In genomic region chr11:35539781-35540281, GRCh38 we compare ENCODE assay signal across 14 cellular contexts. TPM values are rescaled to one million over a fixed set of nuclear protein-coding genes. Genes with fewer than 3 reads are reported as not detected.
A peak's percentile ranks its signal among the peaks of the same experiment; 100 is the strongest.
DNase-seq lines count a peak whose midpoint lies in the region; ATAC-seq and TF ChIP-seq lines count a peak whose summit lies in the region.
"Had no signal": no experiment of that assay in that cellular context is flagged by ENCODE, and none has a peak within 500 bp of the region (broad histone marks: within the 10 kb centered on the region; RNA-seq: fewer than 3 reads in every experiment).

No MANE protein-coding gene starts in this region.

- WGBS in heart left ventricle, 4 donors, result 37 to 65% (median 47%) methylated on average over 7 of the region's 7 CpGs
- 57 to 72% (median 58%) methylated on average over 7 of the region's 7 CpGs for WGBS in psoas muscle, 3 donors
- WGBS in endodermal cell (ENCODE audit: insufficient coverage in 1 of 2, insufficient read length in 1 of 2), 2 experiments, result 86 to 88% methylated on average over 5 to 7 of the region's 7 CpGs

- no peak overlapping the region for H3K9ac ChIP-seq in endodermal cell (ENCODE audit: extremely low read depth, low read length, poor library complexity, severe bottlenecking)
- H3K9ac ChIP-seq: KMS-11 had no signal

- no peak for TF ChIP-seq CTCF in heart left ventricle (IDR thresholded peaks at IDR 0.05)
- TF ChIP-seq CTCF in psoas muscle (IDR thresholded peaks at IDR 0.05), result no peak
- no peak for TF ChIP-seq CTCF in endodermal cell (conservative IDR thresholded peaks at IDR 0.05)
- TF ChIP-seq CTCF in GM10248 (IDR thresholded peaks at IDR 0.05; ENCODE audit: control extremely low read depth, extremely low read depth, low read depth, missing control alignments), result no peak

- H3K4me1 ChIP-seq in heart left ventricle (peaks cover 0 to 31% (median 9%) of the 10 kb centered on the region in 12 donors), psoas muscle (no peaks in the 10 kb centered on the region), endodermal cell (ENCODE audit: control insufficient read depth, insufficient read depth, low read length) (peaks cover 27% of the 10 kb centered on the region)
- H3K4me1 ChIP-seq: prostate gland had no signal

- H3K27me3 ChIP-seq in heart left ventricle, result no peaks in the 10 kb centered on the region
- peaks cover 0 to 3% (median 0%) of the 10 kb centered on the region in 3 donors for H3K27me3 ChIP-seq in psoas muscle (ENCODE audit: insufficient read depth in 3 of 3, low read length in 2 of 3)
- H3K27me3 ChIP-seq in endodermal cell (ENCODE audit: control insufficient read depth, insufficient read depth, low read length, poor library complexity, severe bottlenecking), result no peaks in the 10 kb centered on the region

- no peak overlapping the region for H3K4me3 Mint-ChIP-seq in endodermal cell
- H3K4me3 Mint-ChIP-seq: CD8-positive, alpha-beta T cell; T-cell had no signal

- H3K36me3 Mint-ChIP-seq in endodermal cell (ENCODE audit: low read depth), result no peaks in the 10 kb centered on the region
- H3K36me3 Mint-ChIP-seq: CD8-positive, alpha-beta T cell; T-cell had no signal

- H3K9me3 Mint-ChIP-seq in endodermal cell, result peaks cover 2% of the 10 kb centered on the region
- H3K9me3 Mint-ChIP-seq: CD8-positive, alpha-beta T cell; T-cell had no signal

- ATAC-seq in heart left ventricle (peak; percentile 38 to 80 (median 78)), psoas muscle (peak; percentile 19 to 63 (median 41))
- ATAC-seq: CD8-positive, alpha-beta T cell; GM12878; T-cell had no signal

- CTCF ChIA-PET in GM10248 (lab: Yijun Ruan, JAX), result no interaction called here

- no peak overlapping the region for H3K27ac Mint-ChIP-seq in endodermal cell
- H3K27ac Mint-ChIP-seq: CD8-positive, alpha-beta T cell; T-cell had no signal

- H3K4me1 Mint-ChIP-seq in endodermal cell, result peaks cover 58% of the 10 kb centered on the region
- H3K4me1 Mint-ChIP-seq: T-cell had no signal

- H3K4me3 ChIP-seq in heart left ventricle (no peak overlapping the region), psoas muscle (no peak overlapping the region), endodermal cell (ENCODE audit: low read length) (no peak overlapping the region)
- H3K4me3 ChIP-seq: GM12878, prostate gland had no signal

- no peak for TF ChIP-seq POLR2A in heart left ventricle (IDR thresholded peaks at IDR 0.05)

- peaks cover 4% of the 10 kb centered on the region for H3K27me3 Mint-ChIP-seq in endodermal cell (ENCODE audit: insufficient read depth)

- intact Hi-C loops in heart left ventricle (cut with DNase I) (no loop called here), psoas muscle (cut with DNase I) (no loop called here)

- H3K27ac ChIP-seq in heart left ventricle, result peak overlapping the region in 11 of 12 donors; percentile 20 to 66 (median 58)
- H3K27ac ChIP-seq in psoas muscle, result no peak overlapping the region
- no peak overlapping the region for H3K27ac ChIP-seq in endodermal cell (ENCODE audit: low read depth, low read length)
- H3K27ac ChIP-seq: KMS-11, prostate gland had no signal

- H3K36me3 ChIP-seq in heart left ventricle, result no peaks in the 10 kb centered on the region
- no peaks in the 10 kb centered on the region for H3K36me3 ChIP-seq in psoas muscle (ENCODE audit: insufficient read depth in 1 of 2, low read depth in 1 of 2)
- no peaks in the 10 kb centered on the region for H3K36me3 ChIP-seq in endodermal cell (ENCODE audit: control insufficient read depth, insufficient read depth, low read length)
- H3K36me3 ChIP-seq: prostate gland had no signal

- no peaks in the 10 kb centered on the region for H3K9me3 ChIP-seq in heart left ventricle
- H3K9me3 ChIP-seq in psoas muscle, result no peaks in the 10 kb centered on the region
- no peaks in the 10 kb centered on the region for H3K9me3 ChIP-seq in endodermal cell (ENCODE audit: control insufficient read depth, low read length)
- H3K9me3 ChIP-seq: prostate gland had no signal

- POLR2A ChIA-PET in GM10248 (lab: Yijun Ruan, JAX), result no interaction called here

- DNase-seq in ELF-1 (ENCODE audit: low read depth, low spot score) (peak; percentile 61), amniotic epithelial cell (ENCODE audit: low read depth) (peak; percentile 99), heart left ventricle (peak in 4 of 5 donors; percentile 54 to 76 (median 67)), psoas muscle (peak; percentile 69 to 76), NCI-H2196 treated with DMSO at 0.1 percent for 48 hours (lab: John Stamatoyannopoulos, UW; ENCODE audit: unreplicated experiment) (no peak), endodermal cell (no peak), GM10248 (ENCODE audit: extremely low spot score) (no peak), RPMI8226 (no peak)
- DNase-seq: CD8-positive, alpha-beta T cell; NCI-H69; T-cell had no signal

RNA-seq across cellular contexts. Expression of gene PAMR1, which starts 14.4 kb away (rescaled TPM):
- total RNA-seq in heart left ventricle (10 to 100 TPM in 2 of 9 donors, 1 to 10 TPM in 7; 4.1 to 18.3 (median 7.2) TPM), psoas muscle (1 to 10 TPM in 1 of 4 donors, under 1 TPM in 3; 0.37 to 1.9 (median 0.72) TPM), endodermal cell (10 to 100 TPM; 55.3 to 79.0 TPM)
- polyA plus RNA-seq in heart left ventricle (1 to 10 TPM; 3.5 to 4.3 TPM), psoas muscle (under 1 TPM; 0.16 to 0.91 (median 0.72) TPM)
- polyA plus RNA-seq in endodermal cell (2013, experiment 1 of 2), result 13.7 TPM
- polyA plus RNA-seq in endodermal cell (2013, experiment 2 of 2), result 14.2 TPM
- total RNA-seq: CD8-positive, alpha-beta T cell; GM12878 had no signal

Comparison
In these comparisons a context has a peak if more than half of its experiments do, and no peak if none do; other contexts are left out.
1. DNase-seq: peak in ELF-1 (single experiment), amniotic epithelial cell (single experiment), heart left ventricle (4 of 5) and psoas muscle (2 of 2); none in NCI-H2196 treated with DMSO at 0.1 percent for 48 hours (single experiment), endodermal cell (single experiment), GM10248 (single experiment) and RPMI8226 (single experiment).
2. H3K27ac ChIP-seq: peak in heart left ventricle (11 of 12); none in psoas muscle (single experiment) and endodermal cell (single experiment).